In genomic region chr17:82269882-82270500, GRCh38 we compare ENCODE assay signal across 11 cellular contexts. TPM values are rescaled to one million over a fixed set of nuclear protein-coding genes. Genes with fewer than 3 reads are reported as not detected.
DNase-seq lines count a peak whose midpoint lies in the region; ATAC-seq lines count a peak whose summit lies in the region.
"Had no signal": no experiment of that assay in that cellular context is flagged by ENCODE, and none has a peak within 500 bp of the region (broad histone marks: within the 10 kb centered on the region; RNA-seq: fewer than 3 reads in every experiment).

No MANE protein-coding gene starts in this region.

- peak overlapping the region; percentile 49 for H3K4me3 Mint-ChIP-seq in activated CD4-positive, alpha-beta T cell treated with anti-CD3 and anti-CD28 coated beads, Interleukin-2, amount 10 ng/mL, durations not matched to agents 24 days and 14 days
- H3K4me3 Mint-ChIP-seq in activated naive CD8-positive, alpha-beta T cell treated with anti-CD3 and anti-CD28 coated beads, Interleukin-2, amount 50 U/mL, for 24 hours: peak overlapping the region; percentile 85

- no peak overlapping the region for H2BK120ac ChIP-seq in mesenchymal stem cell (ENCODE audit: low read depth, low read length)

- H3K27me3 ChIP-seq in mesenchymal stem cell (ENCODE audit: control insufficient read depth in 1 of 2, insufficient read depth in 1 of 2, low read length in 2 of 2) (no peaks in the 10 kb centered on the region), stomach smooth muscle (ENCODE audit: control insufficient read depth in 1 of 2, insufficient read depth in 2 of 2, low read length in 2 of 2) (no peaks in the 10 kb centered on the region)

- 95% methylated on average over 13 of the region's 13 CpGs for WGBS in mesenchymal stem cell

- H3K36me3 ChIP-seq in mesenchymal stem cell (ENCODE audit: control insufficient read depth in 1 of 2, insufficient read depth in 2 of 2, low read depth in 1 of 2, low read length in 2 of 2): peaks cover 39 to 43% of the 10 kb centered on the region in 2 experiments
- peaks cover 21 to 27% of the 10 kb centered on the region in 2 donors for H3K36me3 ChIP-seq in stomach smooth muscle (ENCODE audit: control insufficient read depth in 2 of 2, insufficient read depth in 2 of 2, low read length in 2 of 2)

- intact Hi-C loops in activated CD4-positive, alpha-beta T cell treated with anti-CD3 and anti-CD28 coated beads, Interleukin-2, amount 10 ng/mL, durations not matched to agents 24 days and 14 days (cut with micrococcal nuclease): loop anchor here (5.0 kb wide), 1 partner anchor 33 kb away; no protein-coding TSS in a partner anchor

- no peak for DNase-seq in activated CD4-positive, alpha-beta T cell treated with anti-CD3 and anti-CD28 coated beads, Interleukin-2, amount 10 ng/mL, durations not matched to agents 24 days and 14 days
- no peak for DNase-seq in activated CD4-positive, alpha-beta T cell treated with anti-CD3 and anti-CD28 coated beads, Interleukin-2, amount 50 U/mL, for 4 hours
- DNase-seq in activated naive CD8-positive, alpha-beta T cell treated with anti-CD3 and anti-CD28 coated beads, Interleukin-2, amount 50 U/mL, for 24 hours: no peak
- DNase-seq in mesenchymal stem cell: no peak
- DNase-seq: ACHN, retina had no signal

- H3K9ac ChIP-seq in mesenchymal stem cell (ENCODE audit: low read length): no peak overlapping the region
- no peak overlapping the region for H3K9ac ChIP-seq in stomach smooth muscle (ENCODE audit: low read length in 2 of 2)

- peaks cover 8% of the 10 kb centered on the region for H3K79me1 ChIP-seq in mesenchymal stem cell (replicated peaks; ENCODE audit: low read length, poor library complexity, severe bottlenecking)

- no peak overlapping the region for H4K8ac ChIP-seq in mesenchymal stem cell (ENCODE audit: low read length)

- peak overlapping the region; percentile 70 for H3K27ac Mint-ChIP-seq in activated CD4-positive, alpha-beta T cell treated with anti-CD3 and anti-CD28 coated beads, Interleukin-2, amount 10 ng/mL, durations not matched to agents 24 days and 14 days
- H3K27ac Mint-ChIP-seq in activated naive CD8-positive, alpha-beta T cell treated with anti-CD3 and anti-CD28 coated beads, Interleukin-2, amount 50 U/mL, for 24 hours: peak overlapping the region; percentile 71

- no peaks in the 10 kb centered on the region for H3K27me3 Mint-ChIP-seq in activated CD4-positive, alpha-beta T cell treated with anti-CD3 and anti-CD28 coated beads, Interleukin-2, amount 10 ng/mL, durations not matched to agents 24 days and 14 days
- no peaks in the 10 kb centered on the region for H3K27me3 Mint-ChIP-seq in activated naive CD8-positive, alpha-beta T cell treated with anti-CD3 and anti-CD28 coated beads, Interleukin-2, amount 50 U/mL, for 24 hours

- H2AFZ ChIP-seq in mesenchymal stem cell (ENCODE audit: low read depth, low read length): no peak overlapping the region

- peaks cover 58% of the 10 kb centered on the region for H3K4me1 Mint-ChIP-seq in activated CD4-positive, alpha-beta T cell treated with anti-CD3 and anti-CD28 coated beads, Interleukin-2, amount 10 ng/mL, durations not matched to agents 24 days and 14 days
- H3K4me1 Mint-ChIP-seq in activated naive CD8-positive, alpha-beta T cell treated with anti-CD3 and anti-CD28 coated beads, Interleukin-2, amount 50 U/mL, for 24 hours: peaks cover 71% of the 10 kb centered on the region

- no peak for ATAC-seq in activated naive CD8-positive, alpha-beta T cell treated with anti-CD3 and anti-CD28 coated beads, Interleukin-2, amount 50 U/mL, for 24 hours
- ATAC-seq in HG02973 (IDR thresholded peaks at IDR 0.05; ENCODE audit: unreplicated experiment) (no peak), GM19467 (IDR thresholded peaks at IDR 0.05; ENCODE audit: unreplicated experiment) (no peak), HG02852 (IDR thresholded peaks at IDR 0.05; ENCODE audit: unreplicated experiment) (no peak)

- H3K27ac ChIP-seq in mesenchymal stem cell (ENCODE audit: low read length, poor library complexity, severe bottlenecking) (peak overlapping the region; percentile 15), stomach smooth muscle (ENCODE audit: low read length) (peak overlapping the region; percentile 95)
- H3K27ac ChIP-seq: SK-N-MC had no signal

- H3K4me1 ChIP-seq in mesenchymal stem cell (ENCODE audit: control insufficient read depth, insufficient read depth, low read depth, low read length) (peaks cover 52% of the 10 kb centered on the region), stomach smooth muscle (ENCODE audit: control insufficient read depth, insufficient read depth, low read length) (peaks cover 71% of the 10 kb centered on the region)

- H2BK15ac ChIP-seq in mesenchymal stem cell (ENCODE audit: low read depth, poor library complexity, severe bottlenecking): no peak overlapping the region

- H3K14ac ChIP-seq in mesenchymal stem cell (ENCODE audit: low read length in 2 of 2): no peak overlapping the region

- H2BK5ac ChIP-seq in mesenchymal stem cell (ENCODE audit: low read depth, low read length, poor library complexity, severe bottlenecking): no peak overlapping the region

- no peak overlapping the region for H2BK12ac ChIP-seq in mesenchymal stem cell (ENCODE audit: low read length in 2 of 2)

- no peak overlapping the region for H3K4me3 ChIP-seq in mesenchymal stem cell (ENCODE audit: insufficient read depth in 1 of 2, low read depth in 1 of 2, low read length in 2 of 2)
- no peak overlapping the region for H3K4me3 ChIP-seq in stomach smooth muscle (ENCODE audit: low read length in 2 of 2)
- H3K4me3 ChIP-seq: SK-N-MC had no signal

- H2AK5ac ChIP-seq in mesenchymal stem cell (ENCODE audit: low read length, severe bottlenecking): peak overlapping the region; percentile 19

- H4K91ac ChIP-seq in mesenchymal stem cell (ENCODE audit: low read length): no peak overlapping the region

- peak overlapping the region in 1 of 2 experiments; percentile 53 for H3K18ac ChIP-seq in mesenchymal stem cell (ENCODE audit: low read depth in 1 of 2, low read length in 2 of 2)

- no peak overlapping the region for H3K4ac ChIP-seq in mesenchymal stem cell (ENCODE audit: low read depth in 1 of 2, low read length in 2 of 2)

- H3K23ac ChIP-seq in mesenchymal stem cell (ENCODE audit: low read length in 2 of 2): no peak overlapping the region

- no peaks in the 10 kb centered on the region for H3K9me3 Mint-ChIP-seq in activated CD4-positive, alpha-beta T cell treated with anti-CD3 and anti-CD28 coated beads, Interleukin-2, amount 10 ng/mL, durations not matched to agents 24 days and 14 days
- no peaks in the 10 kb centered on the region for H3K9me3 Mint-ChIP-seq in activated naive CD8-positive, alpha-beta T cell treated with anti-CD3 and anti-CD28 coated beads, Interleukin-2, amount 50 U/mL, for 24 hours

- peaks cover 66% of the 10 kb centered on the region for H3K36me3 Mint-ChIP-seq in activated CD4-positive, alpha-beta T cell treated with anti-CD3 and anti-CD28 coated beads, Interleukin-2, amount 10 ng/mL, durations not matched to agents 24 days and 14 days (ENCODE audit: low read depth)
- peaks cover 54% of the 10 kb centered on the region for H3K36me3 Mint-ChIP-seq in activated naive CD8-positive, alpha-beta T cell treated with anti-CD3 and anti-CD28 coated beads, Interleukin-2, amount 50 U/mL, for 24 hours (ENCODE audit: low read depth)

- no peak overlapping the region for H3K4me2 ChIP-seq in mesenchymal stem cell (ENCODE audit: low read length, poor library complexity, severe bottlenecking)

- no peaks in the 10 kb centered on the region for H3K9me3 ChIP-seq in mesenchymal stem cell (ENCODE audit: control insufficient read depth, low read length)
- no peaks in the 10 kb centered on the region for H3K9me3 ChIP-seq in stomach smooth muscle (ENCODE audit: control insufficient read depth in 2 of 2, low read length in 2 of 2)

RNA-seq across cellular contexts. Expression of gene CSNK1D, which starts 3.5 kb away (rescaled TPM):
- 137 and 146 TPM in 2 replicates for total RNA-seq in activated CD4-positive, alpha-beta T cell treated with anti-CD3 and anti-CD28 coated beads, Interleukin-2, amount 10 ng/mL, durations not matched to agents 24 days and 14 days
- polyA plus RNA-seq in mesenchymal stem cell (2013, experiment 1 of 2): 100 TPM
- 98.8 TPM for polyA plus RNA-seq in mesenchymal stem cell (2013, experiment 2 of 2)

RNA-seq across cellular contexts. Expression of gene SLC16A3, which starts 41.1 kb away (rescaled TPM):
- 162 and 171 TPM in 2 replicates for total RNA-seq in activated CD4-positive, alpha-beta T cell treated with anti-CD3 and anti-CD28 coated beads, Interleukin-2, amount 10 ng/mL, durations not matched to agents 24 days and 14 days
- polyA plus RNA-seq in mesenchymal stem cell (2013, experiment 1 of 2): 217 TPM
- polyA plus RNA-seq in mesenchymal stem cell (2013, experiment 2 of 2): 200 TPM

RNA-seq across cellular contexts. Expression of gene CD7, which starts 47.4 kb away (rescaled TPM):
- total RNA-seq in activated CD4-positive, alpha-beta T cell treated with anti-CD3 and anti-CD28 coated beads, Interleukin-2, amount 10 ng/mL, durations not matched to agents 24 days and 14 days: 413 and 415 TPM in 2 replicates
- 0.03 TPM for polyA plus RNA-seq in mesenchymal stem cell (2013, experiment 1 of 2)
- 0.12 TPM for polyA plus RNA-seq in mesenchymal stem cell (2013, experiment 2 of 2)

RNA-seq across cellular contexts. Expression of gene CCDC57, which starts 57.3 kb away (rescaled TPM):
- total RNA-seq in activated CD4-positive, alpha-beta T cell treated with anti-CD3 and anti-CD28 coated beads, Interleukin-2, amount 10 ng/mL, durations not matched to agents 24 days and 14 days: 56.0 and 58.4 TPM in 2 replicates
- 20.2 TPM for polyA plus RNA-seq in mesenchymal stem cell (2013, experiment 1 of 2)
- 19.0 TPM for polyA plus RNA-seq in mesenchymal stem cell (2013, experiment 2 of 2)
